1 cellular context compared by ENCODE assay signal in the genomic region with DNA sequence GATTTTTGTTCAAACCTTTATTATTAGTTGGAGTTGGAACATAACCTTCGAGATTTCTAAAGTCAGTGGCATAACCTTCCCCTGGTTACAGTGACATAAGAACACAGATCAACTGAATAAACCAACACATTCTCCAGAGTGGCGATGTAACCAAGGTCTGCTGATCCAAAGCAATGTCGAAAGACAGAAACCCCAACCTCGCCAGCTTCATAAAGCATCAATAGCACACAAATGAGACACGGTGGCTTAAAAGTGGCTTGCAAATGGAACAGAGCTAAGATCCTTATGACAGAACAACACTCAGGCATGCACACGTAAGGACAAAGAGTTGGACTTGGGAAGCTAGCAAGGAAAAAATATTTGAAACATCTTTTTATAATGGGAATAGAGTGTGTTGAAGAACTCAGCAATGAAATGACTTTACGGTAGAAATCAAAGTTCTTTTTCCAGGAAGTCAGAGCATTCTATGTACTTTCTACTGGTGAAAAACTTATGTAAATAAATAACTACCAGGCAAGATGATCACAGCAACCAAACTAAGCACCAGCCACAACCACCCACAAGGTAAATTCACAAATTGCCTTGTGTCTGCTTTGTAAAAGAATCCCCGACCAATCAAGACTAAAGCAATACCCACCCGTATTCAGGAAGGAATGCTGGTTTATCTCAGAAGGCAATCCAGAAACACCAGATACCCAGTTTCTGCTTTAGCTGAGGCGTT.
TF ChIP-seq lines count a peak whose summit lies in the region.

No MANE protein-coding gene starts in this region.

TF ChIP-seq in HepG2, 621 proteins besides CTCF, POLR2A, EP300 and RAD21 (continued from another document and continues in another):
- TF ChIP-seq, protein P1, sequence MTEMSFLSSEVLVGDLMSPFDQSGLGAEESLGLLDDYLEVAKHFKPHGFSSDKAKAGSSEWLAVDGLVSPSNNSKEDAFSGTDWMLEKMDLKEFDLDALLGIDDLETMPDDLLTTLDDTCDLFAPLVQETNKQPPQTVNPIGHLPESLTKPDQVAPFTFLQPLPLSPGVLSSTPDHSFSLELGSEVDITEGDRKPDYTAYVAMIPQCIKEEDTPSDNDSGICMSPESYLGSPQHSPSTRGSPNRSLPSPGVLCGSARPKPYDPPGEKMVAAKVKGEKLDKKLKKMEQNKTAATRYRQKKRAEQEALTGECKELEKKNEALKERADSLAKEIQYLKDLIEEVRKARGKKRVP (CRISPR knock-in tag; IDR thresholded peaks at IDR 0.05): peak in 1 of 2 experiments; percentile 50; a peak in 1 of 4 replicates
- TF ChIP-seq, protein P2, sequence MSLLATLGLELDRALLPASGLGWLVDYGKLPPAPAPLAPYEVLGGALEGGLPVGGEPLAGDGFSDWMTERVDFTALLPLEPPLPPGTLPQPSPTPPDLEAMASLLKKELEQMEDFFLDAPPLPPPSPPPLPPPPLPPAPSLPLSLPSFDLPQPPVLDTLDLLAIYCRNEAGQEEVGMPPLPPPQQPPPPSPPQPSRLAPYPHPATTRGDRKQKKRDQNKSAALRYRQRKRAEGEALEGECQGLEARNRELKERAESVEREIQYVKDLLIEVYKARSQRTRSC (CRISPR knock-in tag; IDR thresholded peaks at IDR 0.05; ENCODE audit: low read depth): no peak
- TF ChIP-seq FOXA3 (CRISPR knock-in tag; IDR thresholded peaks at IDR 0.05) (peak; percentile 41), AGO2 (optimal IDR thresholded peaks at IDR 0.05; ENCODE audit: low read depth, low read length) (no peak), SAP130 (CRISPR knock-in tag; IDR thresholded peaks at IDR 0.05; ENCODE audit: low read depth) (peak; percentile 50; the same call in 1 of the 2 replicates), ZNF577 (CRISPR knock-in tag; IDR thresholded peaks at IDR 0.05; ENCODE audit: borderline replicate concordance, low read depth) (no peak), LCORL (IDR thresholded peaks at IDR 0.05) (no peak), LCORL (CRISPR knock-in tag; IDR thresholded peaks at IDR 0.05) (peak; percentile 47; the same call in 1 of the 2 replicates), ZNF207 (IDR thresholded peaks at IDR 0.05; ENCODE audit: borderline replicate concordance) (no peak), ZNF644 (CRISPR knock-in tag; IDR thresholded peaks at IDR 0.05; ENCODE audit: low read depth) (peak; percentile 52; the same call in 1 of the 2 replicates), ZEB1 (IDR thresholded peaks at IDR 0.05; ENCODE audit: insufficient replicate concordance, low read depth) (no peak), SOX6 (IDR thresholded peaks at IDR 0.05) (no peak), SOX6 (CRISPR knock-in tag; IDR thresholded peaks at IDR 0.05) (peak; percentile 66; the same call in 1 of the 2 replicates), ZFP36L1 (CRISPR knock-in tag; IDR thresholded peaks at IDR 0.05) (peak; percentile 11; the same call in 1 of the 2 replicates), RFX5 (IDR thresholded peaks at IDR 0.05; ENCODE audit: low read depth, low read length) (peak; percentile 87), CCAR2 (optimal IDR thresholded peaks at IDR 0.05; ENCODE audit: low read depth, low read length) (no peak), TGIF2 (CRISPR knock-in tag; IDR thresholded peaks at IDR 0.05) (no peak), ZNF230 (CRISPR knock-in tag; IDR thresholded peaks at IDR 0.05) (peak; percentile 32; the same call in 1 of the 2 replicates), SOX5 (CRISPR knock-in tag; IDR thresholded peaks at IDR 0.05; ENCODE audit: borderline replicate concordance) (peak; percentile 57; the same call in 1 of the 2 replicates), RARA (CRISPR knock-in tag; IDR thresholded peaks at IDR 0.05) (0 out of 2 replicates have a peak, but pooled peaks have one; percentile 4), EZH2 (conservative IDR thresholded peaks at IDR 0.05; ENCODE audit: low read depth, low read length) (no peak), IKZF1 (IDR thresholded peaks at IDR 0.05) (no peak), CREM (IDR thresholded peaks at IDR 0.05) (peak; percentile 53), CREM (CRISPR knock-in tag; IDR thresholded peaks at IDR 0.05) (no peak), ZFP90 (CRISPR knock-in tag; IDR thresholded peaks at IDR 0.05; ENCODE audit: borderline replicate concordance) (no peak), RCOR2 (CRISPR knock-in tag; IDR thresholded peaks at IDR 0.05) (peak; percentile 51; the same call in 1 of the 2 replicates), THAP11 (CRISPR knock-in tag; IDR thresholded peaks at IDR 0.05) (peak; percentile 33; the same call in 1 of the 2 replicates), ZNF3 (CRISPR knock-in tag; IDR thresholded peaks at IDR 0.05) (0 out of 2 replicates have a peak, but pooled peaks have one; percentile 22), ELF1 (CRISPR knock-in tag; IDR thresholded peaks at IDR 0.05) (peak; percentile 58)
- TF ChIP-seq, protein P3, sequence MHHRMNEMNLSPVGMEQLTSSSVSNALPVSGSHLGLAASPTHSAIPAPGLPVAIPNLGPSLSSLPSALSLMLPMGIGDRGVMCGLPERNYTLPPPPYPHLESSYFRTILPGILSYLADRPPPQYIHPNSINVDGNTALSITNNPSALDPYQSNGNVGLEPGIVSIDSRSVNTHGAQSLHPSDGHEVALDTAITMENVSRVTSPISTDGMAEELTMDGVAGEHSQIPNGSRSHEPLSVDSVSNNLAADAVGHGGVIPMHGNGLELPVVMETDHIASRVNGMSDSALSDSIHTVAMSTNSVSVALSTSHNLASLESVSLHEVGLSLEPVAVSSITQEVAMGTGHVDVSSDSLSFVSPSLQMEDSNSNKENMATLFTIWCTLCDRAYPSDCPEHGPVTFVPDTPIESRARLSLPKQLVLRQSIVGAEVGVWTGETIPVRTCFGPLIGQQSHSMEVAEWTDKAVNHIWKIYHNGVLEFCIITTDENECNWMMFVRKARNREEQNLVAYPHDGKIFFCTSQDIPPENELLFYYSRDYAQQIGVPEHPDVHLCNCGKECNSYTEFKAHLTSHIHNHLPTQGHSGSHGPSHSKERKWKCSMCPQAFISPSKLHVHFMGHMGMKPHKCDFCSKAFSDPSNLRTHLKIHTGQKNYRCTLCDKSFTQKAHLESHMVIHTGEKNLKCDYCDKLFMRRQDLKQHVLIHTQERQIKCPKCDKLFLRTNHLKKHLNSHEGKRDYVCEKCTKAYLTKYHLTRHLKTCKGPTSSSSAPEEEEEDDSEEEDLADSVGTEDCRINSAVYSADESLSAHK (CRISPR knock-in tag; IDR thresholded peaks at IDR 0.05; ENCODE audit: borderline replicate concordance): no peak
- TF ChIP-seq, protein P4, sequence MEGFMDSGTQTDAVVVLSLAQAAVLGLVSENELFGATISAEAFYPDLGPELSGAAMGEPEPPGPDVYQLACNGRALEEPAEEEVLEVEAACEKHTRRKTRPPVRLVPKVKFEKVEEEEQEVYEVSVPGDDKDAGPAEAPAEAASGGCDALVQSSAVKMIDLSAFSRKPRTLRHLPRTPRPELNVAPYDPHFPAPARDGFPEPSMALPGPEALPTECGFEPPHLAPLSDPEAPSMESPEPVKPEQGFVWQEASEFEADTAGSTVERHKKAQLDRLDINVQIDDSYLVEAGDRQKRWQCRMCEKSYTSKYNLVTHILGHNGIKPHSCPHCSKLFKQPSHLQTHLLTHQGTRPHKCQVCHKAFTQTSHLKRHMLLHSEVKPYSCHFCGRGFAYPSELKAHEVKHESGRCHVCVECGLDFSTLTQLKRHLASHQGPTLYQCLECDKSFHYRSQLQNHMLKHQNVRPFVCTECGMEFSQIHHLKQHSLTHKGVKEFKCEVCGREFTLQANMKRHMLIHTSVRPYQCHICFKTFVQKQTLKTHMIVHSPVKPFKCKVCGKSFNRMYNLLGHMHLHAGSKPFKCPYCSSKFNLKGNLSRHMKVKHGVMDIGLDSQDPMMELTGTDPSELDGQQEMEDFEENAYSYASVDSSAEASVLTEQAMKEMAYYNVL (CRISPR knock-in tag; IDR thresholded peaks at IDR 0.05; ENCODE audit: borderline replicate concordance): peak; percentile 29; the same call in 1 of the 2 replicates
- TF ChIP-seq, protein P5, sequence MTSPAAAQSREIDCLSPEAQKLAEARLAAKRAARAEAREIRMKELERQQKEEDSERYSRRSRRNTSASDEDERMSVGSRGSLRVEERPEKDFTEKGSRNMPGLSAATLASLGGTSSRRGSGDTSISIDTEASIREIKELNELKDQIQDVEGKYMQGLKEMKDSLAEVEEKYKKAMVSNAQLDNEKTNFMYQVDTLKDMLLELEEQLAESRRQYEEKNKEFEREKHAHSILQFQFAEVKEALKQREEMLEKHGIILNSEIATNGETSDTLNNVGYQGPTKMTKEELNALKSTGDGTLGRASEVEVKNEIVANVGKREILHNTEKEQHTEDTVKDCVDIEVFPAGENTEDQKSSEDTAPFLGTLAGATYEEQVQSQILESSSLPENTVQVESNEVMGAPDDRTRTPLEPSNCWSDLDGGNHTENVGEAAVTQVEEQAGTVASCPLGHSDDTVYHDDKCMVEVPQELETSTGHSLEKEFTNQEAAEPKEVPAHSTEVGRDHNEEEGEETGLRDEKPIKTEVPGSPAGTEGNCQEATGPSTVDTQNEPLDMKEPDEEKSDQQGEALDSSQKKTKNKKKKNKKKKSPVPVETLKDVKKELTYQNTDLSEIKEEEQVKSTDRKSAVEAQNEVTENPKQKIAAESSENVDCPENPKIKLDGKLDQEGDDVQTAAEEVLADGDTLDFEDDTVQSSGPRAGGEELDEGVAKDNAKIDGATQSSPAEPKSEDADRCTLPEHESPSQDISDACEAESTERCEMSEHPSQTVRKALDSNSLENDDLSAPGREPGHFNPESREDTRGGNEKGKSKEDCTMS (CRISPR knock-in tag; conservative IDR thresholded peaks at IDR 0.05): no peak
- TF ChIP-seq, protein P6, sequence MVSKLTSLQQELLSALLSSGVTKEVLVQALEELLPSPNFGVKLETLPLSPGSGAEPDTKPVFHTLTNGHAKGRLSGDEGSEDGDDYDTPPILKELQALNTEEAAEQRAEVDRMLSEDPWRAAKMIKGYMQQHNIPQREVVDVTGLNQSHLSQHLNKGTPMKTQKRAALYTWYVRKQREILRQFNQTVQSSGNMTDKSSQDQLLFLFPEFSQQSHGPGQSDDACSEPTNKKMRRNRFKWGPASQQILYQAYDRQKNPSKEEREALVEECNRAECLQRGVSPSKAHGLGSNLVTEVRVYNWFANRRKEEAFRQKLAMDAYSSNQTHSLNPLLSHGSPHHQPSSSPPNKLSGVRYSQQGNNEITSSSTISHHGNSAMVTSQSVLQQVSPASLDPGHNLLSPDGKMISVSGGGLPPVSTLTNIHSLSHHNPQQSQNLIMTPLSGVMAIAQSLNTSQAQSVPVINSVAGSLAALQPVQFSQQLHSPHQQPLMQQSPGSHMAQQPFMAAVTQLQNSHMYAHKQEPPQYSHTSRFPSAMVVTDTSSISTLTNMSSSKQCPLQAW (CRISPR knock-in tag; IDR thresholded peaks at IDR 0.05): 0 out of 2 replicates have a peak, but pooled peaks have one; percentile 27
- TF ChIP-seq, protein P7, sequence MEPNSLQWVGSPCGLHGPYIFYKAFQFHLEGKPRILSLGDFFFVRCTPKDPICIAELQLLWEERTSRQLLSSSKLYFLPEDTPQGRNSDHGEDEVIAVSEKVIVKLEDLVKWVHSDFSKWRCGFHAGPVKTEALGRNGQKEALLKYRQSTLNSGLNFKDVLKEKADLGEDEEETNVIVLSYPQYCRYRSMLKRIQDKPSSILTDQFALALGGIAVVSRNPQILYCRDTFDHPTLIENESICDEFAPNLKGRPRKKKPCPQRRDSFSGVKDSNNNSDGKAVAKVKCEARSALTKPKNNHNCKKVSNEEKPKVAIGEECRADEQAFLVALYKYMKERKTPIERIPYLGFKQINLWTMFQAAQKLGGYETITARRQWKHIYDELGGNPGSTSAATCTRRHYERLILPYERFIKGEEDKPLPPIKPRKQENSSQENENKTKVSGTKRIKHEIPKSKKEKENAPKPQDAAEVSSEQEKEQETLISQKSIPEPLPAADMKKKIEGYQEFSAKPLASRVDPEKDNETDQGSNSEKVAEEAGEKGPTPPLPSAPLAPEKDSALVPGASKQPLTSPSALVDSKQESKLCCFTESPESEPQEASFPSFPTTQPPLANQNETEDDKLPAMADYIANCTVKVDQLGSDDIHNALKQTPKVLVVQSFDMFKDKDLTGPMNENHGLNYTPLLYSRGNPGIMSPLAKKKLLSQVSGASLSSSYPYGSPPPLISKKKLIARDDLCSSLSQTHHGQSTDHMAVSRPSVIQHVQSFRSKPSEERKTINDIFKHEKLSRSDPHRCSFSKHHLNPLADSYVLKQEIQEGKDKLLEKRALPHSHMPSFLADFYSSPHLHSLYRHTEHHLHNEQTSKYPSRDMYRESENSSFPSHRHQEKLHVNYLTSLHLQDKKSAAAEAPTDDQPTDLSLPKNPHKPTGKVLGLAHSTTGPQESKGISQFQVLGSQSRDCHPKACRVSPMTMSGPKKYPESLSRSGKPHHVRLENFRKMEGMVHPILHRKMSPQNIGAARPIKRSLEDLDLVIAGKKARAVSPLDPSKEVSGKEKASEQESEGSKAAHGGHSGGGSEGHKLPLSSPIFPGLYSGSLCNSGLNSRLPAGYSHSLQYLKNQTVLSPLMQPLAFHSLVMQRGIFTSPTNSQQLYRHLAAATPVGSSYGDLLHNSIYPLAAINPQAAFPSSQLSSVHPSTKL (CRISPR knock-in tag; IDR thresholded peaks at IDR 0.05): peak; percentile 75
- TF ChIP-seq, protein P8, sequence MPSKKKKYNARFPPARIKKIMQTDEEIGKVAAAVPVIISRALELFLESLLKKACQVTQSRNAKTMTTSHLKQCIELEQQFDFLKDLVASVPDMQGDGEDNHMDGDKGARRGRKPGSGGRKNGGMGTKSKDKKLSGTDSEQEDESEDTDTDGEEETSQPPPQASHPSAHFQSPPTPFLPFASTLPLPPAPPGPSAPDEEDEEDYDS (CRISPR knock-in tag; IDR thresholded peaks at IDR 0.05): peak; percentile 31
- TF ChIP-seq, protein P9, sequence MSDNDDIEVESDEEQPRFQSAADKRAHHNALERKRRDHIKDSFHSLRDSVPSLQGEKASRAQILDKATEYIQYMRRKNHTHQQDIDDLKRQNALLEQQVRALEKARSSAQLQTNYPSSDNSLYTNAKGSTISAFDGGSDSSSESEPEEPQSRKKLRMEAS (IDR thresholded peaks at IDR 0.05): 0 out of 2 replicates have a peak, but pooled peaks have one; percentile 32
